In the genomic region with DNA sequence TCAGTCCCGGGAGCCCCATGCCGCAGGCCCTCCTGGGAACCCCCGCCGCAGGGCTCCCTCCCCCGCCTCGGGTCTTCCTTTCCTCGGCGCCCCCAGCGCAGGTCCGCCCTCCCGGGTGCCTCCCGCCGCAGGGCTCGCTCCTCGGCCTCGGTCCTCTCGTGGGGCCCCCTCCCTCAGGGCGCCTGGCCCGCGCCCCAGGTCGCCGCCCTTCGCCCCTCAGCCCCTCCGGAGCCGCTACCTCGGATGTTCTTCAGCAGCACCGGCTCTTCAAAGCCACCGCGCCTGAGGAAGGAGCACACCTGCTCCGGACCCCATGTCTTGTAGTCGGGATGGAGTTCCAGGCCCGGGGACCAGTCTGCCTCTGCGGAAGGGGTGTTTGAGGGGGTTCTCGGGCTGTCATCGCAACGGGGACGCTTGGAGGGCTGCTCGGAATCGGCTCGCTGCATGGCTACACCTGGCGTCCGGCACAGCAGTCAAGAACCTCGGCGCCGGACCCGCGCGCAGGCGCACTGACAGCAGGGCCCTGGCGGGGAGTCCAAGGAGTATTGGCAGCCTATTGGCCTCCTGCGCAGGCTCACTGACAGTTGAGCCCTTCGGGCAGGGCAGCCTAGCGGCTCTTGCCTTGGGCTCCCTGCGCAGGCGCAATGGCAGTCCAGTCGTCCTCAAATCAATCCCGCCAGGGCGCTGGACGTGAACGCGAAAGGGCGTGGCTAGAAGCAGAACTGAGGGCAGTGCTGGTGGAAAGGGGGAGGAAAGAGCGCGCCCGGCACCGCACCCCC, we compare ENCODE assay signal across 1 cellular context.
A peak's percentile ranks its signal among the peaks of the same experiment; 100 is the strongest.
TF ChIP-seq lines count a peak whose summit lies in the region.

A gene (minus strand): TSS at position 511 of the 779 bp plus-strand sequence. CDS start 65 bp downstream, at position 446.

TF ChIP-seq in K562, 482 proteins besides CTCF, POLR2A, EP300 and RAD21 (continued from another document and continues in another):
- TF ChIP-seq, protein P1, sequence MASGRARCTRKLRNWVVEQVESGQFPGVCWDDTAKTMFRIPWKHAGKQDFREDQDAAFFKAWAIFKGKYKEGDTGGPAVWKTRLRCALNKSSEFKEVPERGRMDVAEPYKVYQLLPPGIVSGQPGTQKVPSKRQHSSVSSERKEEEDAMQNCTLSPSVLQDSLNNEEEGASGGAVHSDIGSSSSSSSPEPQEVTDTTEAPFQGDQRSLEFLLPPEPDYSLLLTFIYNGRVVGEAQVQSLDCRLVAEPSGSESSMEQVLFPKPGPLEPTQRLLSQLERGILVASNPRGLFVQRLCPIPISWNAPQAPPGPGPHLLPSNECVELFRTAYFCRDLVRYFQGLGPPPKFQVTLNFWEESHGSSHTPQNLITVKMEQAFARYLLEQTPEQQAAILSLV (tag; IDR thresholded peaks at IDR 0.05): no peak
- TF ChIP-seq SAFB (IDR thresholded peaks at IDR 0.05; ENCODE audit: borderline replicate concordance, low read depth, low read length) (no peak), ZNF778 (CRISPR knock-in tag; IDR thresholded peaks at IDR 0.05) (no peak), ZNF174 (CRISPR knock-in tag; IDR thresholded peaks at IDR 0.05) (no peak), CREB1 (IDR thresholded peaks at IDR 0.05) (0 out of 2 replicates have a peak, but pooled peaks have one; percentile 30), CREB1 (CRISPR knock-in tag; IDR thresholded peaks at IDR 0.05) (peak; percentile 53), NFXL1 (CRISPR knock-in tag; IDR thresholded peaks at IDR 0.05) (no peak), CREBBP (IDR thresholded peaks at IDR 0.05; ENCODE audit: low read depth, low read length) (no peak), BHLHE40 (IDR thresholded peaks at IDR 0.05; ENCODE audit: low read length) (no peak; the same call in 1 of the 2 replicates), CBFA2T2 (conservative IDR thresholded peaks at IDR 0.05) (no peak), MCM5 (IDR thresholded peaks at IDR 0.05; ENCODE audit: low read depth) (no peak), TCF3 (CRISPR knock-in tag; IDR thresholded peaks at IDR 0.05) (no peak), KDM5B (IDR thresholded peaks at IDR 0.05; ENCODE audit: insufficient replicate concordance, low read depth, low read length) (peak; percentile 61), NCOR1 (IDR thresholded peaks at IDR 0.05) (no peak), L3MBTL2 (IDR thresholded peaks at IDR 0.05) (peak; percentile 74), SRSF1 (IDR thresholded peaks at IDR 0.05; ENCODE audit: low read depth, low read length) (no peak), NCOA6 (IDR thresholded peaks at IDR 0.05) (no peak), CXXC5 (CRISPR knock-in tag; IDR thresholded peaks at IDR 0.05) (peak; percentile 86), CTBP1 (IDR thresholded peaks at IDR 0.05; ENCODE audit: borderline replicate concordance) (peak; percentile 45; the same call in 1 of the 2 replicates), BCL6 (CRISPR knock-in tag; IDR thresholded peaks at IDR 0.05) (no peak), ZNF717 (CRISPR knock-in tag; IDR thresholded peaks at IDR 0.05) (no peak), SIN3A (IDR thresholded peaks at IDR 0.05; ENCODE audit: borderline replicate concordance in 2 of 2, control insufficient read depth in 1 of 2, low read depth in 2 of 2, low read length in 2 of 2) (peak in 1 of 2 experiments; percentile 42; a peak in 1 of 4 replicates), TOE1 (IDR thresholded peaks at IDR 0.05; ENCODE audit: borderline replicate concordance) (no peak), TOE1 (CRISPR knock-in tag; IDR thresholded peaks at IDR 0.05; ENCODE audit: borderline replicate concordance, low read depth) (no peak), SMAD1 (IDR thresholded peaks at IDR 0.05; ENCODE audit: low read depth, low read length, partially characterized antibody) (no peak), ADNP (tag; IDR thresholded peaks at IDR 0.05) (no peak), SPI1 (IDR thresholded peaks at IDR 0.05; ENCODE audit: borderline replicate concordance, low read depth, low read length) (0 out of 2 replicates have a peak, but pooled peaks have one; percentile 4), MCM2 (IDR thresholded peaks at IDR 0.05; ENCODE audit: low read depth) (no peak), FUS (optimal IDR thresholded peaks at IDR 0.05; ENCODE audit: low read depth, low read length) (no peak), GABPB2 (CRISPR knock-in tag; conservative IDR thresholded peaks at IDR 0.05) (no peak), TEAD4 (IDR thresholded peaks at IDR 0.05; ENCODE audit: low read length) (no peak), TEAD4 (CRISPR knock-in tag; IDR thresholded peaks at IDR 0.05; ENCODE audit: borderline replicate concordance) (no peak)
- TF ChIP-seq, protein P2, sequence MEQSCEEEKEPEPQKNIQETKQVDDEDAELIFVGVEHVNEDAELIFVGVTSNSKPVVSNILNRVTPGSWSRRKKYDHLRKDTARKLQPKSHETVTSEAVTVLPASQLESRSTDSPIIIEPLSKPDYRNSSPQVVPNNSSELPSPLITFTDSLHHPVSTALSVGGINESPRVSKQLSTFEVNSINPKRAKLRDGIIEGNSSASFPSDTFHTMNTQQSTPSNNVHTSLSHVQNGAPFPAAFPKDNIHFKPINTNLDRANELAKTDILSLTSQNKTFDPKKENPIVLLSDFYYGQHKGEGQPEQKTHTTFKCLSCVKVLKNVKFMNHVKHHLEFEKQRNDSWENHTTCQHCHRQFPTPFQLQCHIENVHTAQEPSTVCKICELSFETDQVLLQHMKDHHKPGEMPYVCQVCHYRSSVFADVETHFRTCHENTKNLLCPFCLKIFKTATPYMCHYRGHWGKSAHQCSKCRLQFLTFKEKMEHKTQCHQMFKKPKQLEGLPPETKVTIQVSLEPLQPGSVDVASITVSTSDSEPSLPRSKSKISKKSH (CRISPR knock-in tag; IDR thresholded peaks at IDR 0.05): no peak
- TF ChIP-seq, protein P3, sequence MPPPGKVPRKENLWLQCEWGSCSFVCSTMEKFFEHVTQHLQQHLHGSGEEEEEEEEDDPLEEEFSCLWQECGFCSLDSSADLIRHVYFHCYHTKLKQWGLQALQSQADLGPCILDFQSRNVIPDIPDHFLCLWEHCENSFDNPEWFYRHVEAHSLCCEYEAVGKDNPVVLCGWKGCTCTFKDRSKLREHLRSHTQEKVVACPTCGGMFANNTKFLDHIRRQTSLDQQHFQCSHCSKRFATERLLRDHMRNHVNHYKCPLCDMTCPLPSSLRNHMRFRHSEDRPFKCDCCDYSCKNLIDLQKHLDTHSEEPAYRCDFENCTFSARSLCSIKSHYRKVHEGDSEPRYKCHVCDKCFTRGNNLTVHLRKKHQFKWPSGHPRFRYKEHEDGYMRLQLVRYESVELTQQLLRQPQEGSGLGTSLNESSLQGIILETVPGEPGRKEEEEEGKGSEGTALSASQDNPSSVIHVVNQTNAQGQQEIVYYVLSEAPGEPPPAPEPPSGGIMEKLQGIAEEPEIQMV (tag; conservative IDR thresholded peaks at IDR 0.05; ENCODE audit: low read depth): no peak
- TF ChIP-seq, protein P4, sequence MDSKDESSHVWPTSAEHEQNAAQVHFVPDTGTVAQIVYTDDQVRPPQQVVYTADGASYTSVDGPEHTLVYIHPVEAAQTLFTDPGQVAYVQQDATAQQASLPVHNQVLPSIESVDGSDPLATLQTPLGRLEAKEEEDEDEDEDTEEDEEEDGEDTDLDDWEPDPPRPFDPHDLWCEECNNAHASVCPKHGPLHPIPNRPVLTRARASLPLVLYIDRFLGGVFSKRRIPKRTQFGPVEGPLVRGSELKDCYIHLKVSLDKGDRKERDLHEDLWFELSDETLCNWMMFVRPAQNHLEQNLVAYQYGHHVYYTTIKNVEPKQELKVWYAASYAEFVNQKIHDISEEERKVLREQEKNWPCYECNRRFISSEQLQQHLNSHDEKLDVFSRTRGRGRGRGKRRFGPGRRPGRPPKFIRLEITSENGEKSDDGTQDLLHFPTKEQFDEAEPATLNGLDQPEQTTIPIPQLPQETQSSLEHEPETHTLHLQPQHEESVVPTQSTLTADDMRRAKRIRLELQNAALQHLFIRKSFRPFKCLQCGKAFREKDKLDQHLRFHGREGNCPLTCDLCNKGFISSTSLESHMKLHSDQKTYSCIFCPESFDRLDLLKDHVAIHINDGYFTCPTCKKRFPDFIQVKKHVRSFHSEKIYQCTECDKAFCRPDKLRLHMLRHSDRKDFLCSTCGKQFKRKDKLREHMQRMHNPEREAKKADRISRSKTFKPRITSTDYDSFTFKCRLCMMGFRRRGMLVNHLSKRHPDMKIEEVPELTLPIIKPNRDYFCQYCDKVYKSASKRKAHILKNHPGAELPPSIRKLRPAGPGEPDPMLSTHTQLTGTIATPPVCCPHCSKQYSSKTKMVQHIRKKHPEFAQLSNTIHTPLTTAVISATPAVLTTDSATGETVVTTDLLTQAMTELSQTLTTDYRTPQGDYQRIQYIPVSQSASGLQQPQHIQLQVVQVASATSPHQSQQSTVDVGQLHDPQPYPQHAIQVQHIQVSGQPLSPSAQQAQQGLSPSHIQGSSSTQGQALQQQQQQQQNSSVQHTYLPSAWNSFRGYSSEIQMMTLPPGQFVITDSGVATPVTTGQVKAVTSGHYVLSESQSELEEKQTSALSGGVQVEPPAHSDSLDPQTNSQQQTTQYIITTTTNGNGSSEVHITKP (IDR thresholded peaks at IDR 0.05; ENCODE audit: partially characterized antibody): no peak
- TF ChIP-seq, protein P5, sequence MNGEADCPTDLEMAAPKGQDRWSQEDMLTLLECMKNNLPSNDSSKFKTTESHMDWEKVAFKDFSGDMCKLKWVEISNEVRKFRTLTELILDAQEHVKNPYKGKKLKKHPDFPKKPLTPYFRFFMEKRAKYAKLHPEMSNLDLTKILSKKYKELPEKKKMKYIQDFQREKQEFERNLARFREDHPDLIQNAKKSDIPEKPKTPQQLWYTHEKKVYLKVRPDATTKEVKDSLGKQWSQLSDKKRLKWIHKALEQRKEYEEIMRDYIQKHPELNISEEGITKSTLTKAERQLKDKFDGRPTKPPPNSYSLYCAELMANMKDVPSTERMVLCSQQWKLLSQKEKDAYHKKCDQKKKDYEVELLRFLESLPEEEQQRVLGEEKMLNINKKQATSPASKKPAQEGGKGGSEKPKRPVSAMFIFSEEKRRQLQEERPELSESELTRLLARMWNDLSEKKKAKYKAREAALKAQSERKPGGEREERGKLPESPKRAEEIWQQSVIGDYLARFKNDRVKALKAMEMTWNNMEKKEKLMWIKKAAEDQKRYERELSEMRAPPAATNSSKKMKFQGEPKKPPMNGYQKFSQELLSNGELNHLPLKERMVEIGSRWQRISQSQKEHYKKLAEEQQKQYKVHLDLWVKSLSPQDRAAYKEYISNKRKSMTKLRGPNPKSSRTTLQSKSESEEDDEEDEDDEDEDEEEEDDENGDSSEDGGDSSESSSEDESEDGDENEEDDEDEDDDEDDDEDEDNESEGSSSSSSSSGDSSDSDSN (IDR thresholded peaks at IDR 0.05; ENCODE audit: borderline replicate concordance in 1 of 2, low read depth in 2 of 2, low read length in 2 of 2): peak; percentile 17 to 67; a peak in 2 of 4 replicates
- TF ChIP-seq, protein P6, sequence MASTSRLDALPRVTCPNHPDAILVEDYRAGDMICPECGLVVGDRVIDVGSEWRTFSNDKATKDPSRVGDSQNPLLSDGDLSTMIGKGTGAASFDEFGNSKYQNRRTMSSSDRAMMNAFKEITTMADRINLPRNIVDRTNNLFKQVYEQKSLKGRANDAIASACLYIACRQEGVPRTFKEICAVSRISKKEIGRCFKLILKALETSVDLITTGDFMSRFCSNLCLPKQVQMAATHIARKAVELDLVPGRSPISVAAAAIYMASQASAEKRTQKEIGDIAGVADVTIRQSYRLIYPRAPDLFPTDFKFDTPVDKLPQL (IDR thresholded peaks at IDR 0.05; ENCODE audit: extremely low read depth, insufficient read length): no peak
- TF ChIP-seq, protein P7, sequence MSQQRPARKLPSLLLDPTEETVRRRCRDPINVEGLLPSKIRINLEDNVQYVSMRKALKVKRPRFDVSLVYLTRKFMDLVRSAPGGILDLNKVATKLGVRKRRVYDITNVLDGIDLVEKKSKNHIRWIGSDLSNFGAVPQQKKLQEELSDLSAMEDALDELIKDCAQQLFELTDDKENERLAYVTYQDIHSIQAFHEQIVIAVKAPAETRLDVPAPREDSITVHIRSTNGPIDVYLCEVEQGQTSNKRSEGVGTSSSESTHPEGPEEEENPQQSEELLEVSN (IDR thresholded peaks at IDR 0.05; ENCODE audit: borderline replicate concordance in 1 of 2, extremely low read depth in 1 of 2, insufficient read depth in 1 of 2, insufficient read length in 1 of 2, low read depth in 1 of 2, low read length in 1 of 2, poor library complexity in 1 of 2, severe bottlenecking in 1 of 2): peak; percentile 52 to 80
- TF ChIP-seq, protein P8, sequence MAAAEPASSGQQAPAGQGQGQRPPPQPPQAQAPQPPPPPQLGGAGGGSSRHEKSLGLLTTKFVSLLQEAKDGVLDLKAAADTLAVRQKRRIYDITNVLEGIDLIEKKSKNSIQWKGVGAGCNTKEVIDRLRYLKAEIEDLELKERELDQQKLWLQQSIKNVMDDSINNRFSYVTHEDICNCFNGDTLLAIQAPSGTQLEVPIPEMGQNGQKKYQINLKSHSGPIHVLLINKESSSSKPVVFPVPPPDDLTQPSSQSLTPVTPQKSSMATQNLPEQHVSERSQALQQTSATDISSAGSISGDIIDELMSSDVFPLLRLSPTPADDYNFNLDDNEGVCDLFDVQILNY (CRISPR knock-in tag; IDR thresholded peaks at IDR 0.05): no peak
- TF ChIP-seq, protein P9, sequence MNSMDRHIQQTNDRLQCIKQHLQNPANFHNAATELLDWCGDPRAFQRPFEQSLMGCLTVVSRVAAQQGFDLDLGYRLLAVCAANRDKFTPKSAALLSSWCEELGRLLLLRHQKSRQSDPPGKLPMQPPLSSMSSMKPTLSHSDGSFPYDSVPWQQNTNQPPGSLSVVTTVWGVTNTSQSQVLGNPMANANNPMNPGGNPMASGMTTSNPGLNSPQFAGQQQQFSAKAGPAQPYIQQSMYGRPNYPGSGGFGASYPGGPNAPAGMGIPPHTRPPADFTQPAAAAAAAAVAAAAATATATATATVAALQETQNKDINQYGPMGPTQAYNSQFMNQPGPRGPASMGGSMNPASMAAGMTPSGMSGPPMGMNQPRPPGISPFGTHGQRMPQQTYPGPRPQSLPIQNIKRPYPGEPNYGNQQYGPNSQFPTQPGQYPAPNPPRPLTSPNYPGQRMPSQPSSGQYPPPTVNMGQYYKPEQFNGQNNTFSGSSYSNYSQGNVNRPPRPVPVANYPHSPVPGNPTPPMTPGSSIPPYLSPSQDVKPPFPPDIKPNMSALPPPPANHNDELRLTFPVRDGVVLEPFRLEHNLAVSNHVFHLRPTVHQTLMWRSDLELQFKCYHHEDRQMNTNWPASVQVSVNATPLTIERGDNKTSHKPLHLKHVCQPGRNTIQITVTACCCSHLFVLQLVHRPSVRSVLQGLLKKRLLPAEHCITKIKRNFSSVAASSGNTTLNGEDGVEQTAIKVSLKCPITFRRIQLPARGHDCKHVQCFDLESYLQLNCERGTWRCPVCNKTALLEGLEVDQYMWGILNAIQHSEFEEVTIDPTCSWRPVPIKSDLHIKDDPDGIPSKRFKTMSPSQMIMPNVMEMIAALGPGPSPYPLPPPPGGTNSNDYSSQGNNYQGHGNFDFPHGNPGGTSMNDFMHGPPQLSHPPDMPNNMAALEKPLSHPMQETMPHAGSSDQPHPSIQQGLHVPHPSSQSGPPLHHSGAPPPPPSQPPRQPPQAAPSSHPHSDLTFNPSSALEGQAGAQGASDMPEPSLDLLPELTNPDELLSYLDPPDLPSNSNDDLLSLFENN (IDR thresholded peaks at IDR 0.05; ENCODE audit: low read depth in 2 of 2, low read length in 2 of 2): no peak
- TF ChIP-seq, protein P10, sequence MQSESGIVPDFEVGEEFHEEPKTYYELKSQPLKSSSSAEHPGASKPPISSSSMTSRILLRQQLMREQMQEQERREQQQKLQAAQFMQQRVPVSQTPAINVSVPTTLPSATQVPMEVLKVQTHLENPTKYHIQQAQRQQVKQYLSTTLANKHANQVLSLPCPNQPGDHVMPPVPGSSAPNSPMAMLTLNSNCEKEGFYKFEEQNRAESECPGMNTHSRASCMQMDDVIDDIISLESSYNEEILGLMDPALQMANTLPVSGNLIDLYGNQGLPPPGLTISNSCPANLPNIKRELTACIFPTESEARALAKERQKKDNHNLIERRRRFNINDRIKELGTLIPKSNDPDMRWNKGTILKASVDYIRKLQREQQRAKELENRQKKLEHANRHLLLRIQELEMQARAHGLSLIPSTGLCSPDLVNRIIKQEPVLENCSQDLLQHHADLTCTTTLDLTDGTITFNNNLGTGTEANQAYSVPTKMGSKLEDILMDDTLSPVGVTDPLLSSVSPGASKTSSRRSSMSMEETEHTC (IDR thresholded peaks at IDR 0.05): no peak
